17 cellular contexts compared by ENCODE assay signal in the genomic region with DNA sequence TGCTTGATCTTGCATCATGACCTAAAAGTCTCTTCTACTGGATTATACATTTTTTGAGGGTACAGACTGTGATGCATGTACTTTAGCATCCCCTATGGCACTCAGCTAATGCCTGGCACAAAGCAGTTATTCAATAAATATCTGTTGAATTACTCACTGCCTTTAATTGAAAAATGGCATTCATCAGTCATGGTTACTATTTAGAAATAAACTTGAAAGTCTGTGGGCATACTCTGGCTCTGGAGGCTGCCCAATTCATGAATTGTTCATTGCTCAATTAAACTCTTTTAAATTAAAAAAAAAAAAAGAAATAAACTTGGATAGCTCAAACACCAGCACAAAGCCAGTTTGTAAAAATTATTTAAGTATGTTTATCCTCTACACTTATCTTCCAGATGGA. TPM values are rescaled to one million over a fixed set of nuclear protein-coding genes. Genes with fewer than 3 reads are reported as not detected.
DNase-seq lines count a peak whose midpoint lies in the region; TF ChIP-seq lines count a peak whose summit lies in the region.
"Had no signal": no experiment of that assay in that cellular context is flagged by ENCODE, and none has a peak within 500 bp of the region (broad histone marks: within the 10 kb centered on the region; RNA-seq: fewer than 3 reads in every experiment).

No MANE protein-coding gene starts in this region.

- no peak overlapping the region for H3K27ac ChIP-seq in HEK293 (ENCODE audit: extremely low read depth, low read depth, low read length)
- no peak overlapping the region for H3K27ac ChIP-seq in endodermal cell (ENCODE audit: low read depth, low read length)
- H3K27ac ChIP-seq: 22Rv1, BLaER1 had no signal

- H3K36me3 Mint-ChIP-seq in endodermal cell (ENCODE audit: low read depth), result peaks cover 11% of the 10 kb centered on the region
- H3K36me3 Mint-ChIP-seq: CD8-positive, alpha-beta memory T cell had no signal

- H3K27ac Mint-ChIP-seq in endodermal cell, result no peak overlapping the region
- H3K27ac Mint-ChIP-seq: CD8-positive, alpha-beta memory T cell; H9; HFFc6 had no signal

- no peaks in the 10 kb centered on the region for H3K27me3 Mint-ChIP-seq in endodermal cell (ENCODE audit: insufficient read depth)

- DNase-seq in NCI-H446 treated with DMSO at 0.1 percent for 48 hours (lab: John Stamatoyannopoulos, UW), result peak; percentile 8
- DNase-seq in NCI-H446 (lab: John Stamatoyannopoulos, UW), result no peak
- DNase-seq in epithelial cell of esophagus (ENCODE audit: low read depth), result peak; percentile 11
- DNase-seq in renal cortical epithelial cell (ENCODE audit: low read depth), result peak; percentile 31
- DNase-seq in NCI-H1930 (lab: John Stamatoyannopoulos, UW), result no peak
- DNase-seq in NCI-H2196 (lab: John Stamatoyannopoulos, UW; ENCODE audit: unreplicated experiment), result no peak
- DNase-seq in endodermal cell, result no peak
- DNase-seq: AML-193; CD8-positive, alpha-beta memory T cell; DMS 273 treated with DMSO at 0.1 percent for 48 hours; GDM1; GOT3; H9; HFFc6 had no signal

- H3K9me3 ChIP-seq in HEK293 (ENCODE audit: control insufficient read depth, insufficient read depth, low read depth, low read length) (no peaks in the 10 kb centered on the region), endodermal cell (ENCODE audit: control insufficient read depth, low read length) (no peaks in the 10 kb centered on the region)
- H3K9me3 ChIP-seq: BLaER1 had no signal

- H3K9me3 Mint-ChIP-seq in endodermal cell, result no peaks in the 10 kb centered on the region
- H3K9me3 Mint-ChIP-seq: CD8-positive, alpha-beta memory T cell; H9; HFFc6 had no signal

- H3K4me1 ChIP-seq in HEK293 (ENCODE audit: control insufficient read depth, insufficient read depth, low read length) (no peaks in the 10 kb centered on the region), endodermal cell (ENCODE audit: control insufficient read depth, insufficient read depth, low read length) (no peaks in the 10 kb centered on the region)

- H3K4me1 Mint-ChIP-seq in endodermal cell, result no peaks in the 10 kb centered on the region
- H3K4me1 Mint-ChIP-seq: CD8-positive, alpha-beta memory T cell had no signal

- H3K4me3 Mint-ChIP-seq in endodermal cell, result no peak overlapping the region
- H3K4me3 Mint-ChIP-seq: CD8-positive, alpha-beta memory T cell; H9; HFFc6 had no signal

- H3K4me3 ChIP-seq in HEK293 (ENCODE audit: low read depth, low read length) (no peak overlapping the region), epithelial cell of esophagus (ENCODE audit: low read length) (no peak overlapping the region), endodermal cell (ENCODE audit: low read length) (no peak overlapping the region)
- H3K4me3 ChIP-seq: BLaER1 had no signal

- H3K36me3 ChIP-seq in HEK293 (ENCODE audit: control insufficient read depth in 2 of 2, insufficient read depth in 1 of 2, low read length in 2 of 2) (peaks cover 0 to 19% of the 10 kb centered on the region in 2 experiments; a peak in 2 of 3 replicates), endodermal cell (ENCODE audit: control insufficient read depth, insufficient read depth, low read length) (peaks cover 25% of the 10 kb centered on the region)

- CTCF ChIA-PET in HEK293 (lab: Yijun Ruan, JAX), result interaction anchor here (0.6 to 1.4 kb wide), 4 partner anchors 12 to 813 kb away, joined by 3 to 4 read pairs (median 4); no protein-coding TSS in a partner anchor

- no peak overlapping the region for H3K9ac ChIP-seq in endodermal cell (ENCODE audit: extremely low read depth, low read length, poor library complexity, severe bottlenecking)
- H3K9ac ChIP-seq: BLaER1 had no signal

- no peaks in the 10 kb centered on the region for H3K27me3 ChIP-seq in endodermal cell (ENCODE audit: control insufficient read depth, insufficient read depth, low read length, poor library complexity, severe bottlenecking)
- H3K27me3 ChIP-seq: BLaER1 had no signal

- TF ChIP-seq CTCF in HEK293 (tag by site-specific recombination; IDR thresholded peaks at IDR 0.05), result no peak
- no peak for TF ChIP-seq CTCF in epithelial cell of esophagus (IDR thresholded peaks at IDR 0.05; ENCODE audit: insufficient read depth, low read depth, low read length, missing control alignments)
- no peak for TF ChIP-seq CTCF in endodermal cell (conservative IDR thresholded peaks at IDR 0.05)

- POLR2A ChIA-PET in HEK293 (lab: Yijun Ruan, JAX), result interaction anchor here (0.7 kb wide), 1 partner anchor 57 kb away, joined by 3 read pairs; no protein-coding TSS in a partner anchor

TF ChIP-seq in HEK293, 187 proteins besides CTCF, POLR2A, EP300 and RAD21:
- peak; percentile 98 for TF ChIP-seq ZNF549 (tag by site-specific recombination; IDR thresholded peaks at IDR 0.05)
- TF ChIP-seq, protein P1, sequence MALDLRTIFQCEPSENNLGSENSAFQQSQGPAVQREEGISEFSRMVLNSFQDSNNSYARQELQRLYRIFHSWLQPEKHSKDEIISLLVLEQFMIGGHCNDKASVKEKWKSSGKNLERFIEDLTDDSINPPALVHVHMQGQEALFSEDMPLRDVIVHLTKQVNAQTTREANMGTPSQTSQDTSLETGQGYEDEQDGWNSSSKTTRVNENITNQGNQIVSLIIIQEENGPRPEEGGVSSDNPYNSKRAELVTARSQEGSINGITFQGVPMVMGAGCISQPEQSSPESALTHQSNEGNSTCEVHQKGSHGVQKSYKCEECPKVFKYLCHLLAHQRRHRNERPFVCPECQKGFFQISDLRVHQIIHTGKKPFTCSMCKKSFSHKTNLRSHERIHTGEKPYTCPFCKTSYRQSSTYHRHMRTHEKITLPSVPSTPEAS (tag by site-specific recombination; IDR thresholded peaks at IDR 0.05), result no peak

RNA-seq across cellular contexts. Expression of a gene that starts 40.0 kb away (rescaled TPM):
- 39.0 and 80.4 TPM in 2 replicates for total RNA-seq in renal cortical epithelial cell
- 10 to 100 TPM; 53.9 to 95.7 TPM for total RNA-seq in endodermal cell
- polyA plus RNA-seq in endodermal cell (2013, experiment 1 of 2), result 43.0 TPM
- 50.2 TPM for polyA plus RNA-seq in endodermal cell (2013, experiment 2 of 2)

RNA-seq across cellular contexts. Expression of a gene that starts 55.3 kb away (rescaled TPM):
- 11.8 and 38.0 TPM in 2 replicates for total RNA-seq in renal cortical epithelial cell
- total RNA-seq in endodermal cell, result 10 to 100 TPM; 16.3 to 17.5 TPM
- polyA plus RNA-seq in endodermal cell (2013, experiment 1 of 2), result 37.8 TPM
- 25.3 TPM for polyA plus RNA-seq in endodermal cell (2013, experiment 2 of 2)
- polyA plus RNA-seq: CD8-positive, alpha-beta memory T cell had no signal

Comparison
In these comparisons a context has a peak if more than half of its experiments do, and no peak if none do; other contexts are left out.
1. DNase-seq: peak in NCI-H446 treated with DMSO at 0.1 percent for 48 hours (single experiment), epithelial cell of esophagus (single experiment) and renal cortical epithelial cell (single experiment); none in NCI-H446 (0 of 2), NCI-H1930 (0 of 2), NCI-H2196 (single experiment) and endodermal cell (single experiment).